Comparison of ENCODE assay signal across 1 cellular context in genomic region chr22:37468201-37468695, GRCh38.
TF ChIP-seq lines count a peak whose summit lies in the region.

No MANE protein-coding gene starts in this region.

TF ChIP-seq in HepG2, 621 proteins besides CTCF, POLR2A, EP300 and RAD21:
- peak; percentile 36 for TF ChIP-seq MNT (IDR thresholded peaks at IDR 0.05)
